In the genomic region with DNA sequence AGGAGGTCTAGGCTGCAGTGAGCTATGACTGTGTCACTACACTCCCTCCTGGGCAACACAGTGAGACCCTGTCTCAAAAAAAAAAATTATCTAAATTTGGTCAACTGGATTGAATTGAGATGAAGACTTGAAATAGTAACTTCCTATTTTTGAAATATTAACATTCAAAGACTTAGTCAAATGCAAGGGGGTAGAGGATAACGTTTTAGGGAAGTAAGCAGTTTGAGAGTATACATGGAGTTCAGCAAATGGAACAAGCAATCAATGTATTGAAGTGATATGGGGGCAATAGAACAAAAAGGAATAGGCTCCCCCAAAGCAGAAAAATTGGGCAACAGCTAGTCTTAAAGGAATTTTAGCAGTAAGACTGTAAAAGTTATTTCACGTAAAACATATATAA, we compare ENCODE assay signal across 23 cellular contexts. TPM values are rescaled to one million over a fixed set of nuclear protein-coding genes. Genes with fewer than 3 reads are reported as not detected.
DNase-seq lines count a peak whose midpoint lies in the region; ATAC-seq and TF ChIP-seq lines count a peak whose summit lies in the region.
"Had no signal": no experiment of that assay in that cellular context is flagged by ENCODE, and none has a peak within 500 bp of the region (broad histone marks: within the 10 kb centered on the region; RNA-seq: fewer than 3 reads in every experiment).

No MANE protein-coding gene starts in this region.

- H3K4me3 Mint-ChIP-seq in naive B cell: no peak overlapping the region
- H3K4me3 Mint-ChIP-seq: T-helper 1 cell treated with Interleukin-12 subunit alpha and Interleukin-12 subunit beta and Interleukin-4 antibody, amounts not matched to agents 30 μg/mL and 1 μg/mL, for 36 hours had no signal

- H3K27ac Mint-ChIP-seq in naive B cell: peak overlapping the region in 1 of 6 donors; percentile 12
- H3K27ac Mint-ChIP-seq: T-helper 1 cell treated with Interleukin-12 subunit alpha and Interleukin-12 subunit beta and Interleukin-4 antibody, amounts not matched to agents 30 μg/mL and 1 μg/mL, for 36 hours had no signal

- no peak overlapping the region for H3K4me3 ChIP-seq in tibial nerve
- H3K4me3 ChIP-seq: GM12878, GM23248, PC-9, SK-N-MC had no signal

- no peak for TF ChIP-seq POLR2A in tibial nerve (IDR thresholded peaks at IDR 0.05)

- no peaks in the 10 kb centered on the region for H3K9me3 ChIP-seq in tibial nerve
- H3K9me3 ChIP-seq: BE2C had no signal

- peaks cover 4 to 13% of the 10 kb centered on the region in 2 donors for H3K36me3 Mint-ChIP-seq in naive B cell

- H3K4me1 ChIP-seq in tibial nerve: peaks cover 0 to 15% (median 3%) of the 10 kb centered on the region in 4 donors
- H3K4me1 ChIP-seq: BE2C had no signal

- no peaks in the 10 kb centered on the region for H3K27me3 ChIP-seq in tibial nerve
- H3K27me3 ChIP-seq: BE2C had no signal

- no peak overlapping the region for H3K27ac ChIP-seq in tibial nerve
- H3K27ac ChIP-seq: GM23248, HL-60, PC-9, SK-N-MC had no signal

- ATAC-seq in naive B cell (ENCODE audit: low read depth in 2 of 2): peak; percentile 64 to 73
- ATAC-seq: GM12878 had no signal

- no peaks in the 10 kb centered on the region for H3K36me3 ChIP-seq in tibial nerve
- H3K36me3 ChIP-seq: BE2C had no signal

- WGBS in tibial nerve, 2 donors: 64 to 72% methylated on average over 2 of the region's 2 CpGs

- peaks cover 5 to 8% (median 7%) of the 10 kb centered on the region in 3 donors for H3K4me1 Mint-ChIP-seq in naive B cell

- TF ChIP-seq EP300 in tibial nerve (IDR thresholded peaks at IDR 0.05): no peak

- H3K9me3 Mint-ChIP-seq in naive B cell: peaks cover 0 to 5% (median 3%) of the 10 kb centered on the region in 7 donors
- H3K9me3 Mint-ChIP-seq: T-helper 1 cell treated with Interleukin-12 subunit alpha and Interleukin-12 subunit beta and Interleukin-4 antibody, amounts not matched to agents 30 μg/mL and 1 μg/mL, for 36 hours had no signal

- no peak for TF ChIP-seq CTCF in tibial nerve (IDR thresholded peaks at IDR 0.05)

- DNase-seq in CD1c-positive myeloid dendritic cell (ENCODE audit: extremely low spot score) (peak; percentile 48), MV-4-11 (lab: John Stamatoyannopoulos, UW) (peak; percentile 77), SIG-M5 (lab: John Stamatoyannopoulos, UW) (peak; percentile 21), naive B cell (no peak), COLO668 (lab: John Stamatoyannopoulos, UW; ENCODE audit: unreplicated experiment) (no peak), tibial nerve (ENCODE audit: low spot score in 2 of 2) (no peak), NCI-H187 (lab: John Stamatoyannopoulos, UW) (no peak), cerebellum (ENCODE audit: low spot score) (no peak)
- DNase-seq: BE2C, COR-L47, DMS53, GM23248, NCI-H1417, NCI-H2029, NCI-H2171 treated with DMSO at 0.1 percent for 48 hours, PC-9 had no signal

- H3K27me3 Mint-ChIP-seq in naive B cell: peaks cover 0 to 16% (median 5%) of the 10 kb centered on the region in 3 donors

RNA-seq across cellular contexts. Expression of a gene that starts 4.7 kb away (rescaled TPM):
- not detected for polyA plus RNA-seq in naive B cell (ENCODE audit: low read depth in 6 of 6)
- total RNA-seq in tibial nerve: 100 to 1,000 TPM; 153 to 895 (median 613) TPM
- 1.4 TPM for total RNA-seq in cerebellum
- total RNA-seq: G401, NCI-H460 had no signal

RNA-seq across cellular contexts. Expression of a gene that starts 30.5 kb away (rescaled TPM):
- polyA plus RNA-seq in naive B cell (ENCODE audit: low read depth in 6 of 6): 10 to 100 TPM in 1 of 6 donors, 1 to 10 TPM in 5; 6.8 to 13.2 (median 8.1) TPM
- total RNA-seq in tibial nerve: 10 to 100 TPM; 53.4 to 76.6 (median 68.9) TPM
- 140 TPM for total RNA-seq in cerebellum

RNA-seq across cellular contexts. Expression of a gene that starts 54.6 kb away (rescaled TPM):
- under 1 TPM in 3 of 6 donors, not detected in 3; 0.34 to 0.79 (median 0.52) TPM for polyA plus RNA-seq in naive B cell (ENCODE audit: low read depth in 6 of 6)
- total RNA-seq in tibial nerve (1 to 10 TPM in 1 of 4 donors, under 1 TPM in 2, not detected in 1; 0.39 to 2.6 (median 0.84) TPM), cerebellum (not detected)
- total RNA-seq: G401, GM23248, MCF 10A, NCI-H460, PC-9 had no signal
- polyA plus RNA-seq: GM23248 had no signal

Comparison
In these comparisons a context has a peak if more than half of its experiments do, and no peak if none do; other contexts are left out.
1. DNase-seq: peak in CD1c-positive myeloid dendritic cell (single experiment), MV-4-11 (single experiment) and SIG-M5 (single experiment); none in naive B cell (single experiment), COLO668 (single experiment), tibial nerve (0 of 2), NCI-H187 (0 of 2) and cerebellum (single experiment).
2. RNA of a gene that starts 4.7 kb away (total RNA-seq): 153 to 895 TPM in tibial nerve; 1.4 TPM in cerebellum (single experiment); every median in the first group is over 10 times any median in the second.